8 cellular contexts compared by ENCODE assay signal in the genomic region with DNA sequence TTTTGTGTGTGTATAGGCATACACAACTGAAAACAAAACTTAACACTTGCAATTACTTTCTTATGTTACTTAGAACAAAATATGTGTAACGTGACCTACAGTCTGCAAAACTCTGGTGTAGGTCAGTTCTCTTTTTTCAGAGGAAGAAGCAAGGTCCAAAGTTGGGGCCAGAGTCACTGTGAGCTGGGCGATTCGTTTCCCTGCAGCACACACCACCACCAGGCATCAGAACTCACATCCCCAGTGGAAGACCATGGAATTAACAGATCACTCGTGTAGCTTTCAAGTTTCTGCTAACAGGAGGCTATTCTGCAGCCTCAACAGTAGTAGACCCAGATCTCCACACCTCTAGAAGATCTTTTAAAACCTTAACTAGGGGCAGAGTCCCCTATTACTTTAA. TPM values are rescaled to one million over a fixed set of nuclear protein-coding genes. Genes with fewer than 3 reads are reported as not detected.
DNase-seq lines count a peak whose midpoint lies in the region; ATAC-seq, FAIRE-seq and TF ChIP-seq lines count a peak whose summit lies in the region.
"Had no signal": no experiment of that assay in that cellular context is flagged by ENCODE, and none has a peak within 500 bp of the region (broad histone marks: within the 10 kb centered on the region; RNA-seq: fewer than 3 reads in every experiment).

No MANE protein-coding gene starts in this region.

- no peak overlapping the region for H2AFZ ChIP-seq in astrocyte (ENCODE audit: low read depth, low read length)
- no peak overlapping the region for H2AFZ ChIP-seq in Karpas-422 (ENCODE audit: low read length)

- H3K9ac ChIP-seq in astrocyte (ENCODE audit: low read length) (peak overlapping the region; percentile 7), stomach smooth muscle (ENCODE audit: low read length in 2 of 2) (peak overlapping the region in 1 of 2 donors; percentile 29), Karpas-422 (ENCODE audit: low read length) (no peak overlapping the region)

- H3K79me2 ChIP-seq in astrocyte (ENCODE audit: insufficient read depth, low read length) (peaks cover 99% of the 10 kb centered on the region), Karpas-422 (ENCODE audit: low read length) (peaks cover 100% of the 10 kb centered on the region)

- DNase-seq in MV-4-11 (lab: John Stamatoyannopoulos, UW): peak; percentile 49
- no peak for DNase-seq in astrocyte (ENCODE audit: low read depth)
- no peak for DNase-seq in left lobe of liver (ENCODE audit: low spot score)
- DNase-seq in Karpas-422: no peak

- H3K9me3 ChIP-seq in astrocyte (ENCODE audit: insufficient read depth, low read depth, low read length): no peaks in the 10 kb centered on the region
- H3K9me3 ChIP-seq in stomach smooth muscle (ENCODE audit: control insufficient read depth in 2 of 2, low read length in 2 of 2): no peaks in the 10 kb centered on the region
- no peaks in the 10 kb centered on the region for H3K9me3 ChIP-seq in Karpas-422 (ENCODE audit: low read length)

- FAIRE-seq in astrocyte (lab: Jason Lieb, UNC): no peak
- FAIRE-seq: bronchial epithelial cell had no signal

- peak; percentile 69 for ATAC-seq in left lobe of liver
- no peak for ATAC-seq in GM21717 (IDR thresholded peaks at IDR 0.05; ENCODE audit: unreplicated experiment)
- no peak for ATAC-seq in HG02870 (IDR thresholded peaks at IDR 0.05; ENCODE audit: unreplicated experiment)

- TF ChIP-seq CTCF in astrocyte (IDR thresholded peaks at IDR 0.05; ENCODE audit: insufficient read depth, low read depth, low read length): no peak

- H3K36me3 Mint-ChIP-seq in astrocyte (ENCODE audit: low read depth, unreplicated experiment): peaks cover 13% of the 10 kb centered on the region

- no peaks in the 10 kb centered on the region for H3K36me3 ChIP-seq in astrocyte (ENCODE audit: insufficient read depth, low read length)
- peaks cover 0 to 5% of the 10 kb centered on the region in 2 donors for H3K36me3 ChIP-seq in stomach smooth muscle (ENCODE audit: control insufficient read depth in 2 of 2, insufficient read depth in 2 of 2, low read length in 2 of 2)
- H3K36me3 ChIP-seq in Karpas-422 (ENCODE audit: insufficient read depth, low read length): peaks cover 6% of the 10 kb centered on the region; the same call in 1 of the 2 replicates

- peak overlapping the region; percentile 60 for H3K4me3 Mint-ChIP-seq in astrocyte (ENCODE audit: unreplicated experiment)

- H3K9me2 ChIP-seq in Karpas-422 (replicated peaks; ENCODE audit: insufficient read depth, low read length): no peaks in the 10 kb centered on the region

- H3K4me2 ChIP-seq in astrocyte (ENCODE audit: low read length) (peak overlapping the region; percentile 71), Karpas-422 (ENCODE audit: low read depth, low read length, poor library complexity, severe bottlenecking) (no peak overlapping the region)

- no peak overlapping the region for H3K27ac ChIP-seq in astrocyte (ENCODE audit: low read depth, low read length)
- H3K27ac ChIP-seq in stomach smooth muscle (ENCODE audit: low read length): peak overlapping the region; percentile 69
- H3K27ac ChIP-seq in Karpas-422 (ENCODE audit: low read length): no peak overlapping the region

- H3K27me3 Mint-ChIP-seq in astrocyte (ENCODE audit: low read depth, unreplicated experiment): no peaks in the 10 kb centered on the region

- H3K4me1 ChIP-seq in astrocyte (ENCODE audit: insufficient read depth, low read length) (peaks cover 24% of the 10 kb centered on the region), stomach smooth muscle (ENCODE audit: control insufficient read depth, insufficient read depth, low read length) (peaks cover 50% of the 10 kb centered on the region), Karpas-422 (ENCODE audit: low read length) (peaks cover 34% of the 10 kb centered on the region)

- H3K9me3 Mint-ChIP-seq in astrocyte (ENCODE audit: unreplicated experiment): peaks cover 1% of the 10 kb centered on the region

- H3K27me3 ChIP-seq in astrocyte (ENCODE audit: insufficient read depth, low read length) (no peaks in the 10 kb centered on the region), stomach smooth muscle (ENCODE audit: control insufficient read depth in 1 of 2, insufficient read depth in 2 of 2, low read length in 2 of 2) (no peaks in the 10 kb centered on the region), Karpas-422 (ENCODE audit: low read length) (no peaks in the 10 kb centered on the region)

- H3K4me1 Mint-ChIP-seq in astrocyte (ENCODE audit: low read depth, unreplicated experiment): peaks cover 58% of the 10 kb centered on the region

- peaks cover 99% of the 10 kb centered on the region for H4K20me1 ChIP-seq in astrocyte (ENCODE audit: insufficient read depth, low read length)
- H4K20me1 ChIP-seq in Karpas-422 (ENCODE audit: insufficient read depth, low read depth, low read length): peaks cover 97% of the 10 kb centered on the region

- peak overlapping the region; percentile 2 for H3K27ac Mint-ChIP-seq in astrocyte (ENCODE audit: unreplicated experiment)

- H3K4me3 ChIP-seq in astrocyte (ENCODE audit: insufficient read depth, low read depth, low read length) (no peak overlapping the region), stomach smooth muscle (ENCODE audit: low read length in 2 of 2) (peak overlapping the region; percentile 17 to 50), Karpas-422 (ENCODE audit: low read length) (no peak overlapping the region)

RNA-seq across cellular contexts. Expression of a gene that starts 25.8 kb away (rescaled TPM):
- total RNA-seq in astrocyte: 121 and 138 TPM in 2 replicates
- total RNA-seq in left lobe of liver: 41.5 TPM
- 99.5 and 184 TPM in 2 replicates for total RNA-seq in Karpas-422 (2014; rRNA removed; shearing (Covaris generic); ENCODE audit: low replicate concordance)

Comparison
In these comparisons a context has a peak if more than half of its experiments do, and no peak if none do; other contexts are left out.
1. H3K4me3 ChIP-seq: peak in stomach smooth muscle (2 of 2); none in astrocyte (single experiment) and Karpas-422 (single experiment).